1 cellular context compared by ENCODE assay signal in the genomic region with DNA sequence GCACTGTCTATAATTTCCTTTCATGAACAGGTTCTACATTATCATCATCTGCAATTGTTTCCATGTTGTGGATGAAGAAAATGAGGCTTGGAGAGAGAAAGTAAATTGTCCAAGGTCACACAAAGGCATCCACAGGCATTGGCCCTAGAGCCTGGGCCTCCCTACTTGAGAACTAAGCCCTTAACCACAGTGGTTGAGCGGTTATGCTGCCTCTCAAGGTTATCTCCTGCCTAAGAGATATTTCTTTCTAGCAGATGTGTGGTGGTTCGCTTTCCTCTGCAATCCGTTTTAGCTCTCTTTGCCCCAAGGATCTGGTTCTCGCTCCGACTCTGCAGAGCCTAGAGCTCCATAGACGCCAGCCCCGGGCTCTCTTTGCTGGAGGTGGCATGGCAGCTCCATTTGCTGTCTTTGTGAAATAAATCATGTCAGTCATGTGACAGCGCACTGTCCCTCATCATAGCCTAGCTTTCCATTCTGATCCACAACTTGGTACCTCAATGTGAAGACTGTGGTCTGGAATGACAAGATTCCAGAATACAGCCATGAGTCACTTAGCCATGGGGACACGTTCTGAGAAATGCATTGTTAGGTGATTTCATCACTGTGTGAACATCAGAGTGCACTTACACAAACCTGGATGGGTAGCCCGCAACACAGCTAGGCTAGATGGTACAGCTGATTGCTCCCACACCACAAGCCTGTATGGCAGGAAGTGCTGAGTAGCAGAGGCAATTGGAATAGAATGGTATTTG.
TF ChIP-seq lines count a peak whose summit lies in the region.

No MANE protein-coding gene starts in this region.

TF ChIP-seq in SK-N-SH, 30 proteins besides CTCF, POLR2A, EP300 and RAD21 (continued from another document):
- TF ChIP-seq REST (IDR thresholded peaks at IDR 0.05; ENCODE audit: low read depth, low read length): no peak
- no peak; the same call in 1 of the 2 replicates for TF ChIP-seq PBX3 (IDR thresholded peaks at IDR 0.05)
- no peak for TF ChIP-seq FOXM1 (IDR thresholded peaks at IDR 0.05; ENCODE audit: low read depth)
- no peak for TF ChIP-seq NFIC (IDR thresholded peaks at IDR 0.05; ENCODE audit: borderline replicate concordance)
- no peak for TF ChIP-seq FOXJ3 (CRISPR knock-in tag; IDR thresholded peaks at IDR 0.05)
- no peak for TF ChIP-seq GABPA (IDR thresholded peaks at IDR 0.05; ENCODE audit: low read depth)
- TF ChIP-seq, protein P1, sequence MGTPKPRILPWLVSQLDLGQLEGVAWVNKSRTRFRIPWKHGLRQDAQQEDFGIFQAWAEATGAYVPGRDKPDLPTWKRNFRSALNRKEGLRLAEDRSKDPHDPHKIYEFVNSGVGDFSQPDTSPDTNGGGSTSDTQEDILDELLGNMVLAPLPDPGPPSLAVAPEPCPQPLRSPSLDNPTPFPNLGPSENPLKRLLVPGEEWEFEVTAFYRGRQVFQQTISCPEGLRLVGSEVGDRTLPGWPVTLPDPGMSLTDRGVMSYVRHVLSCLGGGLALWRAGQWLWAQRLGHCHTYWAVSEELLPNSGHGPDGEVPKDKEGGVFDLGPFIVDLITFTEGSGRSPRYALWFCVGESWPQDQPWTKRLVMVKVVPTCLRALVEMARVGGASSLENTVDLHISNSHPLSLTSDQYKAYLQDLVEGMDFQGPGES (IDR thresholded peaks at IDR 0.05; ENCODE audit: low read depth, low read length): no peak
- TF ChIP-seq TEAD4 (IDR thresholded peaks at IDR 0.05; ENCODE audit: borderline replicate concordance, insufficient read depth): no peak
- no peak for TF ChIP-seq EZH2phosphoT487 (IDR thresholded peaks at IDR 0.05; ENCODE audit: borderline replicate concordance, low read depth)
